ENCODE assay signal across 16 cellular contexts in genomic region chr7:74473116-74473515, GRCh38. TPM values are rescaled to one million over a fixed set of nuclear protein-coding genes. Genes with fewer than 3 reads are reported as not detected.
A peak's percentile ranks its signal among the peaks of the same experiment; 100 is the strongest.
DNase-seq lines count a peak whose midpoint lies in the region; ATAC-seq and TF ChIP-seq lines count a peak whose summit lies in the region.
"Had no signal": no experiment of that assay in that cellular context is flagged by ENCODE, and none has a peak within 500 bp of the region (broad histone marks: within the 10 kb centered on the region; RNA-seq: fewer than 3 reads in every experiment).

No MANE protein-coding gene starts in this region.

- H3K36me3 ChIP-seq in left ventricle myocardium inferior (no peaks in the 10 kb centered on the region), IMR-90 (ENCODE audit: control insufficient read depth, insufficient read depth, low read length) (no peaks in the 10 kb centered on the region), esophagus squamous epithelium (peaks cover 0 to 20% (median 0%) of the 10 kb centered on the region in 3 donors), skeletal muscle tissue (ENCODE audit: control insufficient read depth in 3 of 3, insufficient read depth in 3 of 3, low read length in 3 of 3) (peaks cover 0 to 2% (median 0%) of the 10 kb centered on the region in 3 donors)

- no peak overlapping the region for H3K18ac ChIP-seq in IMR-90 (ENCODE audit: low read depth, low read length)

- TF ChIP-seq RAD21 in IMR-90 (IDR thresholded peaks at IDR 0.05; ENCODE audit: low read length): no peak

- no peak overlapping the region for H4K5ac ChIP-seq in IMR-90 (ENCODE audit: low read depth, low read length)

- H4K20me1 ChIP-seq in IMR-90 (ENCODE audit: insufficient read depth, low read length): peaks cover 61% of the 10 kb centered on the region

- no TSS peak for BruUV-seq in IMR-90 (replicated peaks; lab: Mats Ljungman, UMichigan)

- H3K9me3 ChIP-seq in left ventricle myocardium inferior (replicated peaks): no peaks in the 10 kb centered on the region
- H3K9me3 ChIP-seq in IMR-90 (ENCODE audit: control insufficient read depth, insufficient read depth, low read length): no peaks in the 10 kb centered on the region
- H3K9me3 ChIP-seq in esophagus squamous epithelium: no peaks in the 10 kb centered on the region
- no peaks in the 10 kb centered on the region for H3K9me3 ChIP-seq in skeletal muscle tissue (ENCODE audit: control insufficient read depth in 3 of 3, low read length in 3 of 3)

- H2BK20ac ChIP-seq in IMR-90 (ENCODE audit: low read depth, low read length): no peak overlapping the region

- no peak overlapping the region for H2AFZ ChIP-seq in IMR-90 (replicated peaks; ENCODE audit: low read length, poor library complexity)
- H2AFZ ChIP-seq: PC-9 had no signal

- no peak overlapping the region for H2AK9ac ChIP-seq in IMR-90 (replicated peaks; ENCODE audit: low read depth, low read length, poor library complexity)

- H3K9me1 ChIP-seq in IMR-90 (ENCODE audit: insufficient read depth, low read length): peaks cover 23% of the 10 kb centered on the region

- TF ChIP-seq POLR2A in IMR-90 (IDR thresholded peaks at IDR 0.05; ENCODE audit: low read depth, low read length) (no peak), esophagus squamous epithelium (IDR thresholded peaks at IDR 0.05) (no peak)

- no peak overlapping the region for H3K23ac ChIP-seq in IMR-90 (ENCODE audit: low read depth, low read length)

- no peak overlapping the region for H2BK5ac ChIP-seq in IMR-90 (ENCODE audit: low read depth, low read length, poor library complexity, severe bottlenecking)

- no peak overlapping the region for H2BK15ac ChIP-seq in IMR-90 (ENCODE audit: low read depth, low read length)

- H3K14ac ChIP-seq in IMR-90 (replicated peaks; ENCODE audit: low read depth, low read length): no peak overlapping the region

- CTCF ChIA-PET in IMR-90 (lab: Yijun Ruan, JAX): interaction anchor here (0.7 kb wide), 1 partner anchor 24 kb away, joined by 3 read pairs; no protein-coding TSS in a partner anchor

- no peak for DNase-seq in left ventricle myocardium inferior
- DNase-seq in cardiac septum (ENCODE audit: low spot score): no peak
- DNase-seq in IMR-90: no peak
- no peak for DNase-seq in esophagus squamous epithelium (lab: John Stamatoyannopoulos, UW)
- DNase-seq in NCI-H1436 treated with DMSO at 0.1 percent for 48 hours (lab: John Stamatoyannopoulos, UW): no peak
- DNase-seq in AML-193 (lab: John Stamatoyannopoulos, UW): no peak
- DNase-seq: DMS53, H9, MV-4-11, NCI-H2081, NCI-H510A, NCI-H82, PC-9 had no signal

- H3K9ac ChIP-seq in IMR-90 (ENCODE audit: low read depth, low read length): no peak overlapping the region
- peak overlapping the region in 1 of 3 donors; percentile 45 for H3K9ac ChIP-seq in skeletal muscle tissue (ENCODE audit: low read depth in 1 of 3, low read length in 3 of 3)

- H4K91ac ChIP-seq in IMR-90 (ENCODE audit: insufficient read depth, low read depth, low read length): no peak overlapping the region

- no peak overlapping the region for H3K4me2 ChIP-seq in IMR-90 (ENCODE audit: low read depth, low read length)
- H3K4me2 ChIP-seq: PC-9 had no signal

- no peak for TF ChIP-seq CTCF in left ventricle myocardium inferior (IDR thresholded peaks at IDR 0.05; ENCODE audit: borderline replicate concordance)
- TF ChIP-seq CTCF in IMR-90 (conservative IDR thresholded peaks at IDR 0.05; ENCODE audit: low read depth, low read length): no peak
- TF ChIP-seq CTCF in esophagus squamous epithelium (IDR thresholded peaks at IDR 0.05): no peak

- H3K4me1 ChIP-seq in left ventricle myocardium inferior: peaks cover 32% of the 10 kb centered on the region
- peaks cover 19% of the 10 kb centered on the region for H3K4me1 ChIP-seq in IMR-90 (ENCODE audit: control insufficient read depth, insufficient read depth, low read length)
- peaks cover 28 to 52% (median 29%) of the 10 kb centered on the region in 3 donors for H3K4me1 ChIP-seq in esophagus squamous epithelium
- H3K4me1 ChIP-seq in skeletal muscle tissue (ENCODE audit: control insufficient read depth in 3 of 3, insufficient read depth in 3 of 3, low read length in 3 of 3): peaks cover 27 to 48% (median 41%) of the 10 kb centered on the region in 3 donors

- 91% methylated on average over 4 of the region's 5 CpGs; no CpG with 5 or more reads in 1 of the 2 experiments for WGBS in IMR-90 (ENCODE audit: extremely low coverage in 2 of 2, insufficient read length in 1 of 2), 2 experiments
- 77 to 81% methylated on average over 3 of the region's 5 CpGs for WGBS in esophagus squamous epithelium, 2 donors

- H3K4ac ChIP-seq in IMR-90 (ENCODE audit: low read depth, low read length): no peak overlapping the region; the same call in 1 of the 2 replicates

- 0 out of 2 replicates have a peak overlapping the region, but pooled peaks have one; percentile 35 for H2AK5ac ChIP-seq in IMR-90 (ENCODE audit: low read depth, low read length)

- POLR2A ChIA-PET in IMR-90 (lab: Charles Lee; ENCODE audit: unreplicated experiment): no interaction called here

- peak overlapping the region; percentile 98 for H3K27ac ChIP-seq in left ventricle myocardium inferior (replicated peaks)
- H3K27ac ChIP-seq in IMR-90 (ENCODE audit: insufficient read depth, low read length): no peak overlapping the region
- peak overlapping the region; percentile 6 to 22 (median 14) for H3K27ac ChIP-seq in esophagus squamous epithelium
- peak overlapping the region; percentile 60 for H3K27ac ChIP-seq in skeletal muscle tissue (ENCODE audit: low read depth, low read length)
- H3K27ac ChIP-seq: PC-9 had no signal

- in situ Hi-C loops in IMR-90 (cut with MboI; ENCODE audit: low sequenced_read_pairs): no loop called here

- intact Hi-C loops in left ventricle myocardium inferior (cut with micrococcal nuclease): no loop called here
- intact Hi-C loops in cardiac septum (cut with DNase I): no loop called here
- intact Hi-C loops in IMR-90 (cut with micrococcal nuclease): no loop called here
- intact Hi-C loops in esophagus squamous epithelium (cut with DNase I): no loop called here

- no peak overlapping the region for H3K4me3 ChIP-seq in left ventricle myocardium inferior
- no peak overlapping the region for H3K4me3 ChIP-seq in IMR-90 (ENCODE audit: insufficient read depth, low read depth, low read length)
- no peak overlapping the region for H3K4me3 ChIP-seq in esophagus squamous epithelium
- no peak overlapping the region for H3K4me3 ChIP-seq in skeletal muscle tissue (ENCODE audit: low read length in 3 of 3)
- H3K4me3 ChIP-seq: PC-9 had no signal

- H3K79me1 ChIP-seq in IMR-90 (ENCODE audit: low read depth in 1 of 2, low read length in 2 of 2): peaks cover 11 to 80% of the 10 kb centered on the region in 2 experiments

- no peak overlapping the region for H3K56ac ChIP-seq in IMR-90 (ENCODE audit: extremely low read depth, insufficient read depth, low read length)

- dilution Hi-C loops in IMR-90 (cut with HindIII; ENCODE audit: low sequenced_read_pairs, unreplicated experiment): no loop called here

- no peaks in the 10 kb centered on the region for H3K27me3 ChIP-seq in left ventricle myocardium inferior (ENCODE audit: low read depth)
- H3K27me3 ChIP-seq in IMR-90 (ENCODE audit: control insufficient read depth, insufficient read depth, low read length): no peaks in the 10 kb centered on the region
- H3K27me3 ChIP-seq in esophagus squamous epithelium: no peaks in the 10 kb centered on the region
- no peaks in the 10 kb centered on the region for H3K27me3 ChIP-seq in skeletal muscle tissue (ENCODE audit: control insufficient read depth in 3 of 3, insufficient read depth in 3 of 3, low read length in 3 of 3)

- no peak overlapping the region for H2BK120ac ChIP-seq in IMR-90 (ENCODE audit: low read depth, low read length)

- ATAC-seq in IMR-90 (ENCODE audit: low read depth) (no peak), HG02623 (IDR thresholded peaks at IDR 0.05; ENCODE audit: unreplicated experiment) (no peak)

- no peak overlapping the region for H4K8ac ChIP-seq in IMR-90 (ENCODE audit: low read depth in 2 of 2, low read length in 2 of 2)

TF ChIP-seq in IMR-90, 13 proteins besides CTCF, POLR2A, EP300 and RAD21:
- no peak for TF ChIP-seq MAZ (IDR thresholded peaks at IDR 0.05; ENCODE audit: borderline replicate concordance, low read depth, low read length)
- no peak for TF ChIP-seq MAFK (IDR thresholded peaks at IDR 0.05; ENCODE audit: low read depth, low read length)
- no peak for TF ChIP-seq RFX5 (IDR thresholded peaks at IDR 0.05; ENCODE audit: low read depth, low read length)

RNA-seq across cellular contexts. Expression of gene GTF2IRD1, which starts 19.4 kb away (rescaled TPM):
- total RNA-seq in left ventricle myocardium inferior (15.8 TPM), cardiac septum (13.2 TPM), IMR-90 (2012; rRNA removed) (4.1 and 5.0 TPM in 2 replicates), esophagus squamous epithelium (10 to 100 TPM; 26.8 to 35.6 (median 28.5) TPM), skeletal muscle tissue (16.2 TPM)
- polyA plus RNA-seq in IMR-90 (2012; rRNA removed): 21.9 and 22.6 TPM in 2 replicates
- polyA plus RNA-seq in IMR-90 (2012; cell fraction: cytosol; rRNA removed): 19.6 and 26.0 TPM in 2 replicates
- 27.5 and 33.3 TPM in 2 replicates for polyA plus RNA-seq in IMR-90 (2012; cell fraction: nucleus; rRNA removed; ENCODE audit: low replicate concordance)
- polyA plus RNA-seq: IgD-negative memory B cell had no signal
